Comparison of ENCODE assay signal across 16 cellular contexts in the genomic region with DNA sequence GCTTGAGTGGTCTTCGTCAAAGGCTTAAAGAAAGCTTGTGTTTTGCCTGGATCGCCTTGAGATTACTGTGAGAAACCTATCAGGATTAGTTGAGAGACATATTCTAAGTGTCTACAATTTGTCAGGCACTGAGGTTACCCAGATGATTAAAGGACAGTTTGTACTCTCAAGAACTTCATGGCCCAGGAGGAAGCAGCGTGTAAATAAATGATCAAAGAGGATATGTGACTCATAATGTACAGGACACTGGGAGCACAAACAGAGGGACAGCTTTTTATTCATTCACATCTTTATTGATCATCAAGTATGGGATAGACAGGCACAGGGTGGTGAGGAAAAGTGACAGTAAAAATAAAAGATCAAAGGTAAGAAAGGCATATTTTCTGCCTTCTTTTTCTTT.
A peak's percentile ranks its signal among the peaks of the same experiment; 100 is the strongest.
DNase-seq lines count a peak whose midpoint lies in the region; ATAC-seq and TF ChIP-seq lines count a peak whose summit lies in the region.
"Had no signal": no experiment of that assay in that cellular context is flagged by ENCODE, and none has a peak within 500 bp of the region (broad histone marks: within the 10 kb centered on the region; RNA-seq: fewer than 3 reads in every experiment).

No MANE protein-coding gene starts in this region.

- TF ChIP-seq POLR2A in spleen (IDR thresholded peaks at IDR 0.05) (no peak), adrenal gland (IDR thresholded peaks at IDR 0.05) (no peak)

- DNase-seq in HCEC 1CT (peak; percentile 43), NCI-H748 treated with DMSO at 0.1 percent for 48 hours (lab: John Stamatoyannopoulos, UW) (peak; percentile 13), fibroblast of villous mesenchyme (ENCODE audit: low read depth) (peak; percentile 5), retina (peak; percentile 22), spleen (no peak), adrenal gland (no peak)
- DNase-seq: activated CD8-positive, alpha-beta T cell treated with anti-CD3 and anti-CD28 coated beads for 36 hours; activated naive CD8-positive, alpha-beta T cell treated with anti-CD3 and anti-CD28 coated beads for 36 hours; hypothalamus; NCI-H187 treated with DMSO at 0.1 percent for 48 hours; NCI-H69; pancreas had no signal

- WGBS in spleen, 5 donors = 53 to 75% (median 56%) methylated on average over 3 of the region's 3 CpGs
- 44 to 53% (median 46%) methylated on average over 3 of the region's 3 CpGs for WGBS in adrenal gland, 4 donors

- H3K4me3 ChIP-seq in fibroblast of villous mesenchyme (ENCODE audit: low read depth, low read length) (no peak overlapping the region), spleen (no peak overlapping the region), adrenal gland (no peak overlapping the region)
- H3K4me3 ChIP-seq: pancreas, skin epidermis, thoracic aorta had no signal

- no peak overlapping the region for H3K27ac ChIP-seq in spleen
- H3K27ac ChIP-seq in adrenal gland = no peak overlapping the region
- H3K27ac ChIP-seq: pancreas, skin epidermis, thoracic aorta had no signal

- intact Hi-C loops in spleen (cut with DNase I; ENCODE audit: low total_unique reads) (no loop called here), adrenal gland (cut with DNase I) (no loop called here)

- no peak for TF ChIP-seq CTCF in fibroblast of villous mesenchyme (IDR thresholded peaks at IDR 0.05; ENCODE audit: insufficient read depth, low read depth, low read length)
- no peak for TF ChIP-seq CTCF in spleen (IDR thresholded peaks at IDR 0.05 in 8 of 11, conservative IDR thresholded peaks at IDR 0.05 in 3 of 11)
- TF ChIP-seq CTCF in adrenal gland (IDR thresholded peaks at IDR 0.05) = no peak

- no peaks in the 10 kb centered on the region for H3K4me1 ChIP-seq in spleen
- H3K4me1 ChIP-seq in adrenal gland (replicated peaks in 1 of 2) = no peaks in the 10 kb centered on the region
- H3K4me1 ChIP-seq: pancreas had no signal

- H3K27me3 ChIP-seq in spleen (replicated peaks in 1 of 7) (no peaks in the 10 kb centered on the region), adrenal gland (no peaks in the 10 kb centered on the region)
- H3K27me3 ChIP-seq: pancreas had no signal

- H3K36me3 ChIP-seq in spleen (no peaks in the 10 kb centered on the region), adrenal gland (replicated peaks in 1 of 2) (no peaks in the 10 kb centered on the region)
- H3K36me3 ChIP-seq: pancreas, thoracic aorta had no signal

- H3K9me3 ChIP-seq in spleen (peaks cover 0 to 25% (median 11%) of the 10 kb centered on the region in 8 donors), adrenal gland (replicated peaks in 1 of 3) (no peaks in the 10 kb centered on the region)
- H3K9me3 ChIP-seq: pancreas, thoracic aorta had no signal

- no peak for ATAC-seq in HG02642 (IDR thresholded peaks at IDR 0.05; ENCODE audit: poor library complexity, unreplicated experiment)
- ATAC-seq: activated CD8-positive, alpha-beta T cell treated with anti-CD3 and anti-CD28 coated beads for 36 hours; left lobe of liver had no signal

Comparison
In these comparisons a context has a peak if more than half of its experiments do, and no peak if none do; other contexts are left out.
1. DNase-seq: peak in HCEC 1CT (single experiment), NCI-H748 treated with DMSO at 0.1 percent for 48 hours (single experiment), fibroblast of villous mesenchyme (single experiment) and retina (single experiment); none in spleen (single experiment) and adrenal gland (0 of 7).